10 cellular contexts compared by ENCODE assay signal in the genomic region with DNA sequence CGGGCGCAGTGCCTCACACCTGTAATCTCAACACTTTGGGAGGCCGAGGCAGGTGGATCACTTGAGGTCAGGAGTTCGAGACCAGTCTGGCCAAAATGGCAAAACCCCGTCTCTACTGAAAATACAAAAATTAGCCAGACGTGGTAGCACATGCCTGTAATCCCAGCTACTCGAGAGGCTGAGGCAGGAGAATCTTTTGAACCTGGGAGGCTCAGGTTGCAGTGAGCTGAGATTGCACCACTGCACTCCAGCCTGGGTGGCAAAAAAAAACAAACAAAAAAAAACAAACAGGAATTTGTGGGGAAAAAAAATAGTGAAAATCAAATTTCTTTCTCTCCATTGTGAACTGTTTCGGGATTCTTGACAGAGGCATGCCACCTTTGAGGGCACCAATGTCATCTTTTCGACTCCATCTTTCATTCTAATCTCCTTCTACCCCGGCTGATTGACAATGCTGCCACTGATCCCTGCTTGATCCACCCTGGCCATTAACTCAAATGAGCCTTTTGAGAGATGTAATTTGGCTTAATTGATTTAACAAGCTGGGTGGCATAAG. TPM values are rescaled to one million over a fixed set of nuclear protein-coding genes. Genes with fewer than 3 reads are reported as not detected.
"Had no signal": no experiment of that assay in that cellular context is flagged by ENCODE, and none has a peak within 500 bp of the region (broad histone marks: within the 10 kb centered on the region; RNA-seq: fewer than 3 reads in every experiment).

No MANE protein-coding gene starts in this region.

RNA-seq across cellular contexts. Expression of gene G6PC1, which starts 19.0 kb away (rescaled TPM):
- total RNA-seq: activated CD8-positive, alpha-beta T cell treated with anti-CD3 and anti-CD28 coated beads for 36 hours; activated naive CD8-positive, alpha-beta T cell treated with anti-CD3 and anti-CD28 coated beads for 36 hours; activated T-cell treated with anti-CD3 and anti-CD28 coated beads, Interleukin-2, amount 50 U/mL, for 72 hours; activated T-helper 2 cell treated with anti-CD3 and anti-CD28 coated beads, Interferon-gamma antibody, Interleukin-2, Interleukin-4, amounts not matched to agents 10 μg/mL and 5 μg/mL and 100 μg/mL, durations not matched to agents 14 hours and 24 hours and 36 hours; cardiac septum; K562; Right ventricle myocardium superior; SJCRH30; T-helper 2 cell treated with Interferon-gamma antibody and Interleukin-4, amounts not matched to agents 100 ng/mL and 5 ng/mL, for 36 hours had no signal
- polyA plus RNA-seq: K562, SK-N-SH had no signal
